14 cellular contexts compared by ENCODE assay signal in the genomic region with DNA sequence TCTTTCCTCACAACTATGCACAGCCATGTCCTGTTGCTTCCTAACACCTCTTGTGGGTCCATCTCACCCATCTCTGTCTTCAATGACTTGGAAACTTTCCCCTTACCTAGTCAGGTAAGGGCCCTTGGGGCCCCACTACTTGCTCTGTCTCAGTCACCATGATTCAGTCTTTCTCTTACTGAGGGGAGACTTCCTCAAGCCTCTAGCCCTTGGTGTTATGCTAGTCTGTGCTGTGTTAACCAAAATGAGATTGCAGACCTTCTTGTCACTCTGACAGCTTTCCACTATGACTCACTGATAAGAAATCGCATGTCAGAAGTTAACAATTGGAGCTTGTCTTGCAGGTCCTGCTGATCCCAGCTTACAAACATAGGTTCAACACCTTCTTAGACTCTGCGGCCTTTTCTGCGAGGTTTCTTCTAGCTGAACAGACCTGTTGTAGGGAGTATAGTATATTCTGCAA.
DNase-seq lines count a peak whose midpoint lies in the region; FAIRE-seq and TF ChIP-seq lines count a peak whose summit lies in the region.
"Had no signal": no experiment of that assay in that cellular context is flagged by ENCODE, and none has a peak within 500 bp of the region (broad histone marks: within the 10 kb centered on the region; RNA-seq: fewer than 3 reads in every experiment).

No MANE protein-coding gene starts in this region.

- H3K4me1 ChIP-seq in PC-9 (replicated peaks; ENCODE audit: insufficient read depth) (peaks cover 27% of the 10 kb centered on the region), smooth muscle cell (ENCODE audit: low read depth) (no peaks in the 10 kb centered on the region)
- H3K4me1 ChIP-seq: thyroid gland had no signal

- intact Hi-C loops in activated naive CD4-positive, alpha-beta T cell treated with anti-CD3 and anti-CD28 coated beads for 36 hours (cut with micrococcal nuclease): no loop called here
- intact Hi-C loops in PC-9 (cut with micrococcal nuclease; ENCODE audit: unreplicated experiment): no loop called here

- H3K36me3 Mint-ChIP-seq in activated naive CD4-positive, alpha-beta T cell treated with anti-CD3 and anti-CD28 coated beads for 36 hours (ENCODE audit: low read depth): no peaks in the 10 kb centered on the region
- no peaks in the 10 kb centered on the region for H3K36me3 Mint-ChIP-seq in activated naive CD4-positive, alpha-beta T cell treated with anti-CD3 and anti-CD28 coated beads, Interleukin-2, amount 10 ng/mL, durations not matched to agents 7 days and 5 days

- H3K4me3 Mint-ChIP-seq in activated naive CD4-positive, alpha-beta T cell treated with anti-CD3 and anti-CD28 coated beads for 36 hours: no peak overlapping the region
- no peak overlapping the region for H3K4me3 Mint-ChIP-seq in activated naive CD4-positive, alpha-beta T cell treated with anti-CD3 and anti-CD28 coated beads, Interleukin-2, amount 10 ng/mL, durations not matched to agents 7 days and 5 days
- H3K4me3 Mint-ChIP-seq: activated naive CD4-positive, alpha-beta T cell treated with anti-CD3 and anti-CD28 coated beads, Interleukin-2, amount 50 U/mL, for 24 hours; neural crest cell had no signal

- H3K4me2 ChIP-seq in PC-9 (peak overlapping the region; percentile 47), smooth muscle cell (no peak overlapping the region)

- 43% methylated on average over 3 of the region's 3 CpGs for WGBS in smooth muscle cell (ENCODE audit: low lambda C conversion rate)

- CTCF ChIA-PET in activated naive CD4-positive, alpha-beta T cell treated with anti-CD3 and anti-CD28 coated beads for 36 hours (lab: Charles Lee): interaction anchor here (0.6 kb wide), 1 partner anchor 1328 kb away, joined by 3 read pairs; no protein-coding TSS in a partner anchor
- CTCF ChIA-PET in activated naive CD4-positive, alpha-beta T cell treated with anti-CD3 and anti-CD28 coated beads, Interleukin-2, amount 10 ng/mL, durations not matched to agents 7 days and 5 days (lab: Charles Lee): no interaction called here
- CTCF ChIA-PET in PC-9 (lab: Charles Lee): interaction anchor here (0.6 kb wide), 1 partner anchor 126 kb away, joined by 3 read pairs; no protein-coding TSS in a partner anchor

- H3K27ac Mint-ChIP-seq in activated naive CD4-positive, alpha-beta T cell treated with anti-CD3 and anti-CD28 coated beads for 36 hours: no peak overlapping the region
- no peak overlapping the region for H3K27ac Mint-ChIP-seq in activated naive CD4-positive, alpha-beta T cell treated with anti-CD3 and anti-CD28 coated beads, Interleukin-2, amount 10 ng/mL, durations not matched to agents 7 days and 5 days

- peak; percentile 23 for DNase-seq in activated naive CD4-positive, alpha-beta T cell treated with anti-CD3 and anti-CD28 coated beads for 36 hours
- no peak for DNase-seq in activated naive CD4-positive, alpha-beta T cell treated with anti-CD3 and anti-CD28 coated beads, Interleukin-2, amount 10 ng/mL, durations not matched to agents 7 days and 5 days
- peak; percentile 13 to 85 for DNase-seq in PC-9
- peak; percentile 41 for DNase-seq in fibroblast of pulmonary artery (ENCODE audit: low read depth)
- DNase-seq in smooth muscle cell (lab: John Stamatoyannopoulos, UW; ENCODE audit: unreplicated experiment): no peak
- DNase-seq in GM19240 (ENCODE audit: insufficient read length, low spot score): no peak
- DNase-seq in H54 (ENCODE audit: insufficient read length, low spot score): no peak
- no peak for DNase-seq in effector CD8-positive, alpha-beta T cell (lab: John Stamatoyannopoulos, UW)
- DNase-seq: NCI-H1436 treated with DMSO at 0.1 percent for 48 hours; stimulated activated CD4-positive, alpha-beta T cell treated with anti-CD3 and anti-CD28 coated beads, Interleukin-4, amount 100 ng/mL, for 4 hours; thyroid gland had no signal

- peaks cover 17% of the 10 kb centered on the region for H3K4me1 Mint-ChIP-seq in activated naive CD4-positive, alpha-beta T cell treated with anti-CD3 and anti-CD28 coated beads for 36 hours (ENCODE audit: low read depth)
- H3K4me1 Mint-ChIP-seq in activated naive CD4-positive, alpha-beta T cell treated with anti-CD3 and anti-CD28 coated beads, Interleukin-2, amount 10 ng/mL, durations not matched to agents 7 days and 5 days: peaks cover 5% of the 10 kb centered on the region
- H3K4me1 Mint-ChIP-seq: neural crest cell had no signal

- H3F3A ChIP-seq in PC-9 (ENCODE audit: insufficient read depth, low read depth): peaks cover 16% of the 10 kb centered on the region
- no peaks in the 10 kb centered on the region for H3F3A ChIP-seq in smooth muscle cell (ENCODE audit: low read depth)

- FAIRE-seq in H54 (lab: Jason Lieb, UNC): no peak

- H3K9ac ChIP-seq in smooth muscle cell (ENCODE audit: low read depth): no peak overlapping the region

- H3K9me2 ChIP-seq in PC-9 (ENCODE audit: insufficient read depth): no peaks in the 10 kb centered on the region

- peak overlapping the region; percentile 64; the same call in 1 of the 2 replicates for H2AFZ ChIP-seq in PC-9
- no peak overlapping the region for H2AFZ ChIP-seq in smooth muscle cell (ENCODE audit: low read depth)

- POLR2A ChIA-PET in PC-9 (lab: Charles Lee; ENCODE audit: unreplicated experiment): interaction anchor here (0.7 kb wide), 1 partner anchor 10 kb away, joined by 3 read pairs; no protein-coding TSS in a partner anchor

- no peak for TF ChIP-seq CTCF in PC-9 (conservative IDR thresholded peaks at IDR 0.05)
- no peak for TF ChIP-seq CTCF in fibroblast of pulmonary artery (IDR thresholded peaks at IDR 0.05; ENCODE audit: low read length, missing control alignments)
- TF ChIP-seq CTCF in smooth muscle cell (IDR thresholded peaks at IDR 0.05; ENCODE audit: borderline replicate concordance, insufficient read depth, poor library complexity, severe bottlenecking): no peak

- BruUV-seq in PC-9 (replicated peaks; lab: Mats Ljungman, UMichigan): no TSS peak

- H3K36me3 ChIP-seq in PC-9 (ENCODE audit: low read depth): no peaks in the 10 kb centered on the region
- no peaks in the 10 kb centered on the region for H3K36me3 ChIP-seq in smooth muscle cell (ENCODE audit: low read depth)
- H3K36me3 ChIP-seq: thyroid gland had no signal

- H3K9me3 ChIP-seq in PC-9 (ENCODE audit: insufficient read depth, low read depth) (peaks cover 3% of the 10 kb centered on the region; the same call in 1 of the 2 replicates), smooth muscle cell (replicated peaks; ENCODE audit: low read depth) (no peaks in the 10 kb centered on the region)
- H3K9me3 ChIP-seq: thyroid gland had no signal

- H3K27me3 ChIP-seq in PC-9 (ENCODE audit: insufficient read depth, low read depth) (no peaks in the 10 kb centered on the region), smooth muscle cell (ENCODE audit: low read depth) (no peaks in the 10 kb centered on the region)
- H3K27me3 ChIP-seq: thyroid gland had no signal

- H4K20me1 ChIP-seq in PC-9 (ENCODE audit: insufficient read depth) (no peaks in the 10 kb centered on the region), smooth muscle cell (ENCODE audit: low read depth) (no peaks in the 10 kb centered on the region)

- peaks cover 4% of the 10 kb centered on the region for H3K9me3 Mint-ChIP-seq in activated naive CD4-positive, alpha-beta T cell treated with anti-CD3 and anti-CD28 coated beads for 36 hours
- no peaks in the 10 kb centered on the region for H3K9me3 Mint-ChIP-seq in activated naive CD4-positive, alpha-beta T cell treated with anti-CD3 and anti-CD28 coated beads, Interleukin-2, amount 10 ng/mL, durations not matched to agents 7 days and 5 days

- H3K27me3 Mint-ChIP-seq in activated naive CD4-positive, alpha-beta T cell treated with anti-CD3 and anti-CD28 coated beads for 36 hours (ENCODE audit: low read depth): no peaks in the 10 kb centered on the region
- peaks cover 4% of the 10 kb centered on the region for H3K27me3 Mint-ChIP-seq in activated naive CD4-positive, alpha-beta T cell treated with anti-CD3 and anti-CD28 coated beads, Interleukin-2, amount 10 ng/mL, durations not matched to agents 7 days and 5 days
- H3K27me3 Mint-ChIP-seq: activated naive CD4-positive, alpha-beta T cell treated with anti-CD3 and anti-CD28 coated beads, Interleukin-2, amount 50 U/mL, for 24 hours had no signal

- no peaks in the 10 kb centered on the region for H3K79me2 ChIP-seq in PC-9 (ENCODE audit: low read depth)
- H3K79me2 ChIP-seq in smooth muscle cell (ENCODE audit: low read depth): no peaks in the 10 kb centered on the region

- TF ChIP-seq POLR2A in H54 (IDR thresholded peaks at IDR 0.05; ENCODE audit: low read depth, low read length): no peak

- no peak overlapping the region for H3K4me3 ChIP-seq in PC-9
- H3K4me3 ChIP-seq in fibroblast of pulmonary artery (replicated peaks; ENCODE audit: low read depth, low read length): no peak overlapping the region
- no peak overlapping the region for H3K4me3 ChIP-seq in smooth muscle cell
- H3K4me3 ChIP-seq: thyroid gland had no signal

- H3K27ac ChIP-seq in PC-9 (peak overlapping the region; percentile 51), smooth muscle cell (ENCODE audit: low read depth) (peak overlapping the region; percentile 12)
- H3K27ac ChIP-seq: thyroid gland, VCaP had no signal

Comparison
In these comparisons a context has a peak if more than half of its experiments do, and no peak if none do; other contexts are left out.
1. DNase-seq: peak in activated naive CD4-positive, alpha-beta T cell treated with anti-CD3 and anti-CD28 coated beads for 36 hours (single experiment), PC-9 (2 of 2) and fibroblast of pulmonary artery (single experiment); none in activated naive CD4-positive, alpha-beta T cell treated with anti-CD3 and anti-CD28 coated beads, Interleukin-2, amount 10 ng/mL, durations not matched to agents 7 days and 5 days (single experiment), smooth muscle cell (single experiment), GM19240 (single experiment), H54 (single experiment) and effector CD8-positive, alpha-beta T cell (single experiment).